Comparison of ENCODE assay signal across 8 cellular contexts in the genomic region with DNA sequence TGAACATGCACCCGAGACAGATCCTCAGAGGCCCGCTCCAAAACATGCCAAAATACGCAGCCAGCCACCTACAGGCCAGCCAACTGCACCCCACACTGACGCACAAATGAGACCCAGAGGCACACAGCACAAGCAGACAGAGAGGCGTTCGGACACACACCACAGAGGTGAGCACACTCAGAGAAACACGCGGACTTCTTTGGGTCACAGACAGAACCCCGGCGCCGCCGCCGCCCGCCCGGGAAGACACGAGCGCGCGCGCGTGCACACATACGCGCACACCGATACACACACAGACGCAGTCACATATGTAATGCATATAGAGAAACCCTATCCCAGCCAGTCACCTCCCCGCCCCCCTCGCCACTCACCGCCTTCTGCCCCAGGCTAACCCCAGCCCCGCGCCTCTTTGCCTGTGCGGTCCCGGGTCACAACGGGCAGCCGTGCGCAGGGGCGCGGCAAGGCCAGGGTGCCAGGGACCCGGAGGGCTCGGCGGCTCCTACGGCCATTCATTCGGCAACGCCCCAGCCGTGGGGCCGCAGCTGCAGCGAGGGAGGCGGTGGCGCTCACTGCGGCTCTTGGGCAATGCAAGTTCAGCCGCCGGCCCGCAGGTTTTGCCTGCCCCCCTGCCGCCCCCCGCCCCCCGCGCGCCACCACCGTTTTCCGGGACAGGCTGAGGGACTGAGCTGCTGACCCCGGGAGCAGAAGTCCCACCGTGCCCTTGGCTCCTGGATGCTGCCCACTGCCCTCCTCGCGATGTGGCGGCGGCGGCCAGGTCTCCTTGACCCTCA. TPM values are rescaled to one million over a fixed set of nuclear protein-coding genes. Genes with fewer than 3 reads are reported as not detected.
A peak's percentile ranks its signal among the peaks of the same experiment; 100 is the strongest.
DNase-seq lines count a peak whose midpoint lies in the region; ATAC-seq and TF ChIP-seq lines count a peak whose summit lies in the region.

No MANE protein-coding gene starts in this region.

- H3K27me3 ChIP-seq in CD4-positive, alpha-beta memory T cell (ENCODE audit: insufficient read depth, low read length), result no peaks in the 10 kb centered on the region
- H3K27me3 ChIP-seq in naive thymus-derived CD4-positive, alpha-beta T cell (ENCODE audit: control insufficient read depth in 2 of 2, insufficient read depth in 2 of 2, low read length in 2 of 2), result no peaks in the 10 kb centered on the region

- peak overlapping the region; percentile 55 to 75 for H3K4me3 ChIP-seq in CD4-positive, alpha-beta memory T cell (ENCODE audit: low read length in 2 of 2)
- H3K4me3 ChIP-seq in naive thymus-derived CD4-positive, alpha-beta T cell (ENCODE audit: low read length), result peak overlapping the region; percentile 77

- POLR2A ChIA-PET in CD4-positive, alpha-beta memory T cell (lab: Charles Lee; ENCODE audit: partially characterized antibody), result interaction anchor here (0.6 to 12.0 kb wide), 30 partner anchors 9 to 178 kb away, joined by 3 to 277 read pairs (median 7); a partner anchor contains a TSS
- POLR2A ChIA-PET in naive thymus-derived CD4-positive, alpha-beta T cell (lab: Charles Lee), result interaction anchor here (0.6 to 13.5 kb wide), 19 partner anchors 9 to 868 kb away, joined by 3 to 290 read pairs (median 6); a partner anchor contains a TSS

- TF ChIP-seq CTCF in type B pancreatic cell (conservative IDR thresholded peaks at IDR 0.05), result peak; percentile 20

- H3K9me3 Mint-ChIP-seq in CD4-positive, alpha-beta memory T cell, result peaks cover 0 to 2% (median 0%) of the 10 kb centered on the region in 8 donors
- H3K9me3 Mint-ChIP-seq in naive thymus-derived CD4-positive, alpha-beta T cell, result no peaks in the 10 kb centered on the region
- no peaks in the 10 kb centered on the region for H3K9me3 Mint-ChIP-seq in type B pancreatic cell

- peak overlapping the region; percentile 89 for H3K27ac ChIP-seq in CD4-positive, alpha-beta memory T cell (ENCODE audit: low read depth, low read length)
- peak overlapping the region; percentile 89 for H3K27ac ChIP-seq in naive thymus-derived CD4-positive, alpha-beta T cell (ENCODE audit: low read depth, low read length)

- no peak for TF ChIP-seq POLR2A in erythroblast (IDR thresholded peaks at IDR 0.05; ENCODE audit: low read length)

- H3K27ac Mint-ChIP-seq in CD4-positive, alpha-beta memory T cell, result peak overlapping the region; percentile 93 to 99 (median 98)
- peak overlapping the region; percentile 95 to 99 (median 98) for H3K27ac Mint-ChIP-seq in naive thymus-derived CD4-positive, alpha-beta T cell
- H3K27ac Mint-ChIP-seq in type B pancreatic cell, result peak overlapping the region; percentile 27

- H3K4me1 Mint-ChIP-seq in CD4-positive, alpha-beta memory T cell, result peaks cover 17 to 47% (median 35%) of the 10 kb centered on the region in 4 donors
- peaks cover 8 to 50% (median 22%) of the 10 kb centered on the region in 7 donors for H3K4me1 Mint-ChIP-seq in naive thymus-derived CD4-positive, alpha-beta T cell
- peaks cover 4% of the 10 kb centered on the region for H3K4me1 Mint-ChIP-seq in type B pancreatic cell (ENCODE audit: unreplicated experiment)

- no peaks in the 10 kb centered on the region for H3K36me3 ChIP-seq in CD4-positive, alpha-beta memory T cell (ENCODE audit: insufficient read depth, low read length)
- peaks cover 0 to 10% (median 0%) of the 10 kb centered on the region in 3 experiments for H3K36me3 ChIP-seq in naive thymus-derived CD4-positive, alpha-beta T cell (ENCODE audit: control insufficient read depth in 2 of 3, insufficient read depth in 3 of 3, low read length in 3 of 3)

- intact Hi-C loops in CD4-positive, alpha-beta memory T cell (cut with micrococcal nuclease), result loop anchor here (1.0 to 5.0 kb wide), 6 partner anchors 10 to 100 kb away; a partner anchor contains a TSS
- intact Hi-C loops in naive thymus-derived CD4-positive, alpha-beta T cell (cut with micrococcal nuclease), result loop anchor here (1.0 to 5.0 kb wide), 15 partner anchors 10 to 225 kb away; a partner anchor contains a TSS

- no peaks in the 10 kb centered on the region for H3K9me3 ChIP-seq in CD4-positive, alpha-beta memory T cell (ENCODE audit: control insufficient read depth in 1 of 2, low read length in 2 of 2)
- H3K9me3 ChIP-seq in naive thymus-derived CD4-positive, alpha-beta T cell (ENCODE audit: control insufficient read depth in 2 of 3, low read length in 3 of 3), result no peaks in the 10 kb centered on the region

- CTCF ChIA-PET in CD4-positive, alpha-beta memory T cell (lab: Charles Lee; ENCODE audit: partially characterized antibody), result interaction anchor here (0.8 to 7.1 kb wide), 20 partner anchors 9 to 195 kb away, joined by 3 to 77 read pairs (median 4); a partner anchor contains a TSS
- CTCF ChIA-PET in naive thymus-derived CD4-positive, alpha-beta T cell (lab: Charles Lee), result interaction anchor here (0.6 to 3.5 kb wide), 8 partner anchors 10 to 94 kb away, joined by 3 to 20 read pairs (median 8); no protein-coding TSS in a partner anchor

- peak overlapping the region; percentile 93 to 100 (median 98) for H3K4me3 Mint-ChIP-seq in CD4-positive, alpha-beta memory T cell
- peak overlapping the region; percentile 96 to 100 (median 99) for H3K4me3 Mint-ChIP-seq in naive thymus-derived CD4-positive, alpha-beta T cell
- peak overlapping the region; percentile 89 for H3K4me3 Mint-ChIP-seq in type B pancreatic cell

- ATAC-seq in GM21526 (IDR thresholded peaks at IDR 0.05; ENCODE audit: low FRiP score, unreplicated experiment), result peak; percentile 27
- ATAC-seq in naive thymus-derived CD4-positive, alpha-beta T cell, result peak; percentile 64

- peaks cover 36% of the 10 kb centered on the region for H3K4me1 ChIP-seq in CD4-positive, alpha-beta memory T cell (ENCODE audit: insufficient read depth, low read length)
- H3K4me1 ChIP-seq in naive thymus-derived CD4-positive, alpha-beta T cell (ENCODE audit: control insufficient read depth in 2 of 2, insufficient read depth in 2 of 2, low read length in 2 of 2), result peaks cover 7 to 12% of the 10 kb centered on the region in 2 donors

- peak; percentile 74 to 84 (median 79) for DNase-seq in CD4-positive, alpha-beta memory T cell
- DNase-seq in NCI-H526 (lab: John Stamatoyannopoulos, UW), result peak; percentile 16 to 75
- peak; percentile 70 for DNase-seq in activated CD8-positive, alpha-beta memory T cell treated with anti-CD3 and anti-CD28 coated beads, Interleukin-2, amount 50 U/mL, for 48 hours
- DNase-seq in erythroblast (lab: John Stamatoyannopoulos, UW), result peak; percentile 75 to 81
- DNase-seq in naive thymus-derived CD4-positive, alpha-beta T cell, result peak; percentile 44 to 82 (median 76)
- no peak for DNase-seq in type B pancreatic cell (ENCODE audit: extremely low spot score, unreplicated experiment)
- no peak for DNase-seq in HPDE6-E6E7 (ENCODE audit: extremely low spot score)

- peaks cover 0 to 10% of the 10 kb centered on the region in 2 donors for H3K36me3 Mint-ChIP-seq in CD4-positive, alpha-beta memory T cell
- H3K36me3 Mint-ChIP-seq in naive thymus-derived CD4-positive, alpha-beta T cell, result peaks cover 0 to 24% (median 4%) of the 10 kb centered on the region in 5 donors
- H3K36me3 Mint-ChIP-seq in type B pancreatic cell, result no peaks in the 10 kb centered on the region

- no peaks in the 10 kb centered on the region for H3K27me3 Mint-ChIP-seq in CD4-positive, alpha-beta memory T cell
- no peaks in the 10 kb centered on the region for H3K27me3 Mint-ChIP-seq in naive thymus-derived CD4-positive, alpha-beta T cell
- peaks cover 3% of the 10 kb centered on the region for H3K27me3 Mint-ChIP-seq in type B pancreatic cell

RNA-seq across cellular contexts. Expression of a gene that starts 0.5 kb away (rescaled TPM):
- total RNA-seq in CD4-positive, alpha-beta memory T cell, result 100 to 1,000 TPM; 174 to 178 TPM
- polyA plus RNA-seq in CD4-positive, alpha-beta memory T cell, result 100 to 1,000 TPM; 112 to 244 TPM
- 100 to 1,000 TPM; 151 to 315 (median 221) TPM for total RNA-seq in naive thymus-derived CD4-positive, alpha-beta T cell
- 100 to 1,000 TPM; 197 to 296 TPM for polyA plus RNA-seq in naive thymus-derived CD4-positive, alpha-beta T cell
- total RNA-seq in type B pancreatic cell (ENCODE audit: low replicate concordance), result 15.8 and 70.2 TPM in 2 replicates

Comparison
In these comparisons a context has a peak if more than half of its experiments do, and no peak if none do; other contexts are left out.
1. DNase-seq: peak in CD4-positive, alpha-beta memory T cell (5 of 5), NCI-H526 (2 of 2), activated CD8-positive, alpha-beta memory T cell treated with anti-CD3 and anti-CD28 coated beads, Interleukin-2, amount 50 U/mL, for 48 hours (single experiment), erythroblast (2 of 2) and naive thymus-derived CD4-positive, alpha-beta T cell (9 of 9); none in type B pancreatic cell (single experiment) and HPDE6-E6E7 (single experiment).
2. H3K27ac Mint-ChIP-seq: peak in every context shown above with its lines; median percentile 98 in CD4-positive, alpha-beta memory T cell; 98 in naive thymus-derived CD4-positive, alpha-beta T cell; 27 in type B pancreatic cell.
3. Peak in every context shown above with its lines, with median percentiles within 50 percentile points of each other: H3K4me3 Mint-ChIP-seq.